In the genomic region with DNA sequence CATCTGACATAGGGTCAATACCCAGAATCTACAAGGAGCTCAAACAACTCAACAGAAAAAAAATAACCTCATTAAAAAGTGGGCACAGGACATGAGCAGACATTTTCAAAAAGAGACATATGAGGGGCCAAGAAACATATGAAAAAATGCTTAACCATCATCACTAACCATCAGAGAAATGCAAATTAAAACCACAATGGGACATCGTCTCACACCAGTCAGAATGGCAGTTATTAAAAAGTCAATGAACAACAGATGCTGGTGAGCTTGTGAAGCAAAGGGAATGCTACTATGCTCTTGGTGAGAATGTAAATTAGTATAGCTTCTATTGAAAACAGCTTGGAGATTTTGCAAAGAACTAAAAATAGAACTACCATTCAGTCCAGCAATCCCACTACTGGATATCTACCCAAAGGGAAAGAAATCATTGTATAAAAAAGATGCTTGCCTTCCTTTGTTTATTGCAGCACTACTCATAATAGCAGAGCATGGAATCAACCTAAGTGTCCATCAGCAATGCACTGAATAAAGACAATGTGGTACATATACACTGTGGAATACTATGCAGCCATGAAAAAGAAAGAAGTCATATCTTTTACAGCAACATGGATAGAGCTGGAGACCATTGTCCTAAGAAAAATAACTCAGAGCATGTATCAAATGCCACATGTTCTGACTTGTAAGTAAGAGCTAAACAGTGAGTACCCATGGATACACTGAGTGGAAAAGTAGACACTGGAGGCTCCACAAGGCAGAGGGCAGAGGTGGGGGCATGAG, we compare ENCODE assay signal across 19 cellular contexts.
"Had no signal": no experiment of that assay in that cellular context is flagged by ENCODE, and none has a peak within 500 bp of the region (broad histone marks: within the 10 kb centered on the region; RNA-seq: fewer than 3 reads in every experiment).

No MANE protein-coding gene starts in this region.

- H3K27ac ChIP-seq: brain microvascular endothelial cell, epithelial cell of prostate, gastroesophageal sphincter, hepatocyte, left ventricle myocardium inferior, testis, upper lobe of right lung had no signal

- FAIRE-seq: kidney had no signal

- H3K9me3 ChIP-seq: gastroesophageal sphincter, testis, upper lobe of right lung had no signal

- H3K27me3 ChIP-seq: brain microvascular endothelial cell, hepatocyte, testis had no signal

- H3K4me1 ChIP-seq: gastroesophageal sphincter, left ventricle myocardium inferior, testis, upper lobe of right lung had no signal

- H3K4me2 ChIP-seq: hepatocyte had no signal

- H3K36me3 ChIP-seq: brain microvascular endothelial cell, gastroesophageal sphincter, left ventricle myocardium inferior, upper lobe of right lung had no signal

- DNase-seq: activated CD4-positive, alpha-beta T cell treated with anti-CD3 and anti-CD28 coated beads for 48 hours; activated effector memory CD4-positive, alpha-beta T cell treated with Interleukin-2 at 50 U/mL for 16 hours; amygdala; brain microvascular endothelial cell; cerebellar nuclear complex; effector memory CD8-positive, alpha-beta T cell; left ventricle myocardium inferior; natural killer cell; posterior cingulate gyrus; stimulated activated CD4-positive, alpha-beta T cell treated with anti-CD3 and anti-CD28 coated beads, Interleukin-4, amount 100 ng/mL, for 4 hours; stimulated activated naive CD8-positive, alpha-beta T cell treated with anti-CD3 and anti-CD28 coated beads, Interleukin-15, amount 100 ng/mL, for 72 hours; testis; upper lobe of right lung had no signal

- H3K79me2 ChIP-seq: hepatocyte had no signal

- ATAC-seq: activated naive CD4-positive, alpha-beta T cell treated with anti-CD3 and anti-CD28 coated beads, Interleukin-2, amount 50 U/mL, for 72 hours; effector memory CD8-positive, alpha-beta T cell; gastroesophageal sphincter; natural killer cell; stimulated activated naive CD8-positive, alpha-beta T cell treated with anti-CD3 and anti-CD28 coated beads, Interleukin-15, amount 100 ng/mL, for 72 hours; upper lobe of right lung; WTC11 had no signal

- H2AFZ ChIP-seq: hepatocyte had no signal

- H3K4me3 ChIP-seq: gastroesophageal sphincter, hepatocyte, left ventricle myocardium inferior, testis, upper lobe of right lung had no signal
